Comparison of ENCODE assay signal across 8 cellular contexts in the genomic region with DNA sequence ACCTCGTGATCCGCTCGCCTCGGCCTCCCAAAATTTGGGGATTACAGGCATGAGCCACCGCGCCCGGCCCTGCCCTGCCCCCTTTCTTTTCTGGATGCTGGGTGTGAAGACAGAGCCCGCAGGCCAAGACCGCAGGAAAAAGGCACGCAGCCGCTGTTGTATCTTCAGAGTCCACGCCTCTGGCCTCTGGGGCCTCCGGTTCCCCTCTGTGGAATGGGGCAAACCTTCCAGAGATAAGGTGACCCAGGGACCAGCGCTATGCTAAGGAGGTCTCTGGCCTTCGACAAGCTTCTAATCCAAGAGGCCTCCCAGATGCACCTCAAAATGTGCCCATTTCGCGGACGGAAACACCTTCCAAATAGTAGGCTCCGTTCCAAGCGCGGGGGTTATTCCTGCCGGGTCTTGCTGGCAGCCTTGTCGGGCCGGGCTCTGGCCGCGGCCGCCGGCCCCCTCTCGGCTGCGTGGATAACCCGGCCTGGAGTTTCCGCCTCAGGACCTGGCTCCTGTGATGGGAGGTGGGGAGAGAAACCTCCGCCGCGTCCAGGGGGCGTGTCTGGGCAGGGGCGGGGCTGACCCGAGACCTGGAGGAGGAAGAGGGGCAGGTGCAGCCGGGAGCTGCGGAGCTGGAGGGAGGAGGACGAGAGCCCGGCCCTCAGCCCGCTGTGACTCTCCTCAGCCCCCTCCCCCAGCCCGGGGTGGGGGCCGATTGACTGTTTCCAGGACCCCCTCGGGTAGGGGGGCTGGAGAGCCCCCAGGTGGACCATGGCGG. TPM values are rescaled to one million over a fixed set of nuclear protein-coding genes. Genes with fewer than 3 reads are reported as not detected.
A peak's percentile ranks its signal among the peaks of the same experiment; 100 is the strongest.
DNase-seq lines count a peak whose midpoint lies in the region; ATAC-seq lines count a peak whose summit lies in the region.

No MANE protein-coding gene starts in this region.

- DNase-seq in 8988T (peak; percentile 80), GM19240 (ENCODE audit: insufficient read length, low spot score) (peak; percentile 88), NCI-H2196 treated with DMSO at 0.1 percent for 48 hours (lab: John Stamatoyannopoulos, UW; ENCODE audit: unreplicated experiment) (peak; percentile 92), cerebellum (ENCODE audit: low spot score) (peak; percentile 80), kidney glomerular epithelial cell (lab: John Stamatoyannopoulos, UW) (peak; percentile 64)
- peak; percentile 85 to 86 for DNase-seq in activated CD4-positive, alpha-beta T cell treated with anti-CD3 and anti-CD28 coated beads for 4 hours
- DNase-seq in stimulated activated CD4-positive, alpha-beta T cell treated with anti-CD3 and anti-CD28 coated beads, Interleukin-2, amount 100 ng/mL, for 24 hours: peak; percentile 92 to 94

- ATAC-seq in GM21786 (IDR thresholded peaks at IDR 0.05; ENCODE audit: unreplicated experiment): no peak

RNA-seq across cellular contexts. Expression of a gene that starts 13.1 kb away (rescaled TPM):
- total RNA-seq in cerebellum: not detected

RNA-seq across cellular contexts. Expression of a gene that starts 21.0 kb away (rescaled TPM):
- total RNA-seq in cerebellum: 25.2 TPM

RNA-seq across cellular contexts. Expression of a gene that starts 40.2 kb away (rescaled TPM):
- total RNA-seq in cerebellum: 17.2 TPM

RNA-seq across cellular contexts. Expression of a gene that starts 41.2 kb away (rescaled TPM):
- total RNA-seq in cerebellum: 10.4 TPM

RNA-seq across cellular contexts. Expression of a gene that starts 50.7 kb away (rescaled TPM):
- total RNA-seq in cerebellum: not detected
